ENCODE assay signal across 22 cellular contexts in the genomic region with DNA sequence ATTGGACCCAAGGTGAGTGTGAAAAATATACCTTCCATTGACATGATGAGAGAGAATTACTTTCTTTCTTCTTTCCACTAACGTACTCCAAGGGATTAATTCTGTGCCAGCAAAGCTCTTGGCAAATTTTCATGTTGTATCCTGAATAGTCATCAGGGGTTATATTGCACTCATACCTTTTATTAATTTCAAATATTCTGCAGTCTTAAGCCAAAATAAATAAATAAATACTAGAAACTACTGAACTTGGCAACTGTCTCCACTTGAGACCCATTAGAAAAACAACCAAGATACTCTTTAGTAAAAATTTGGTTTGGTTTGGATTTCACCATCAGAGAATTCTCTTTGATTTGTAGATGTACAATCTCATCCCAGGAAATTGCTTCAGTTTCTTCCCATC. TPM values are rescaled to one million over a fixed set of nuclear protein-coding genes. Genes with fewer than 3 reads are reported as not detected.
A peak's percentile ranks its signal among the peaks of the same experiment; 100 is the strongest.
DNase-seq lines count a peak whose midpoint lies in the region; ATAC-seq and TF ChIP-seq lines count a peak whose summit lies in the region.
"Had no signal": no experiment of that assay in that cellular context is flagged by ENCODE, and none has a peak within 500 bp of the region (broad histone marks: within the 10 kb centered on the region; RNA-seq: fewer than 3 reads in every experiment).

No MANE protein-coding gene starts in this region.

- ATAC-seq in HG02759 (IDR thresholded peaks at IDR 0.05; ENCODE audit: unreplicated experiment) (no peak), GM19324 (IDR thresholded peaks at IDR 0.05; ENCODE audit: low FRiP score, unreplicated experiment) (no peak)

- no peak overlapping the region for H3K4me3 ChIP-seq in choroid plexus epithelial cell (ENCODE audit: low read depth, low read length)
- H3K4me3 ChIP-seq: BLaER1 had no signal

- TF ChIP-seq CTCF in choroid plexus epithelial cell (conservative IDR thresholded peaks at IDR 0.05; ENCODE audit: low read depth, low read length): no peak

- DNase-seq in DMS79 (lab: John Stamatoyannopoulos, UW): peak; percentile 92
- peak; percentile 91 for DNase-seq in NCI-H1105 treated with DMSO at 0.1 percent for 48 hours (lab: John Stamatoyannopoulos, UW)
- peak; percentile 43 for DNase-seq in choroid plexus epithelial cell (ENCODE audit: low read depth)
- peak; percentile 52 to 65 for DNase-seq in lung microvascular endothelial cell (ENCODE audit: low read depth in 2 of 2)
- DNase-seq in Kasumi-1 (lab: John Stamatoyannopoulos, UW): no peak
- DNase-seq: Caco-2; CD4-positive, alpha-beta T cell; DMS 273 treated with DMSO at 0.1 percent for 48 hours; GOT3; MM.1S; NCI-H1694; NCI-H446; NCI-H526; SHP77 treated with DMSO at 0.1 percent for 48 hours; SK-N-SH had no signal

RNA-seq across cellular contexts. Expression of a gene that starts 22.1 kb away (rescaled TPM):
- 90.1 and 121 TPM in 2 replicates for total RNA-seq in lung microvascular endothelial cell
- total RNA-seq: A673; Caco-2; CD4-positive, alpha-beta T cell; G401; LHCN-M2; RPMI7951 had no signal

Comparison
In these comparisons a context has a peak if more than half of its experiments do, and no peak if none do; other contexts are left out.
1. DNase-seq: peak in DMS79 (single experiment), NCI-H1105 treated with DMSO at 0.1 percent for 48 hours (single experiment), choroid plexus epithelial cell (single experiment) and lung microvascular endothelial cell (2 of 2); none in Kasumi-1 (0 of 2).